9 cellular contexts compared by ENCODE assay signal in genomic region chr3:138154534-138154933, GRCh38. TPM values are rescaled to one million over a fixed set of nuclear protein-coding genes. Genes with fewer than 3 reads are reported as not detected.
"Had no signal": no experiment of that assay in that cellular context is flagged by ENCODE, and none has a peak within 500 bp of the region (broad histone marks: within the 10 kb centered on the region; RNA-seq: fewer than 3 reads in every experiment).

No MANE protein-coding gene starts in this region.

- FAIRE-seq: G401.6, GM12878, GM12891, GM12892, GM18507, GM19239 had no signal

- H3K4me3 ChIP-seq: GM12878 had no signal

- DNase-seq: GDM1, GF-D8 had no signal

- ATAC-seq: GM12878 had no signal

RNA-seq across cellular contexts. Expression of gene A4GNT, which starts 22.3 kb away (rescaled TPM):
- total RNA-seq: G401, GM12878 had no signal
- polyA plus RNA-seq: GM12878 had no signal

RNA-seq across cellular contexts. Expression of gene DZIP1L, which starts 39.1 kb away (rescaled TPM):
- total RNA-seq: GM12878 had no signal
- polyA plus RNA-seq: GM12878 had no signal
